In the genomic region with DNA sequence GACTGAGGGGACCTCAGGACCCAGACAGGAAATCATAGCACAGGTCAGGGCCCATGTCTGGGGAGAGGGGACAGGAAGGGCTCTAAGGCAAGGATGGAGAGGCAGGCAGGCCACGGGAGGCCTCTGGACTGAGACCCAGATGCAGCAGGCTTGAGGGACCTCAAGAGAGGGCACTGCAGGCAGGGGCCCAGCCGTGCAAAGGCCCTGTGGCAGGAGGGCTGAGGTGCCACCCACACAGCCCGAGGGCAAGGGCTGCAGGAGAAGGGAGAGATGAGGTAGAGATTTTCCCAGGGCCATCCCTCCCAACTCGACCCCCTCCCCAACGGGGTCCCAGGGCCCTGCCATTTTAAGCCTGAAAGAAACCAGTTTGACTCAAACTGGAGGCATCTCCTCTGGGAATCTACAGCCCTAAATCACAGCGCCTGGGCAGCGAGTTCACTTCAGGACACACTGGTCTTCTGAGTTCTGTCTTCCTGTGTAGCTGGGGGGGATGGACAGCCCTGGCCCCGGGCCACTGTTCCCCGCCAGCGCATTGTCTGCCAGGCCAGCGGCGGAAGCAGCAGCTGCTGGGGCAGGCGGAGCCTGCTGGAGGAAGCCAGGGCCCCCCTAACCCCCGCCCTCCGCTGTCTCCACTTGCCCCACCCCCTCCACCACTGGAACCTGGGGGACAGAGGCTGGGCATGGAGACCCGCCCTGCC, we compare ENCODE assay signal across 1 cellular context.
TF ChIP-seq lines count a peak whose summit lies in the region.

No MANE protein-coding gene starts in this region.

TF ChIP-seq in HepG2, 621 proteins besides CTCF, POLR2A, EP300 and RAD21 (continued from another document):
- TF ChIP-seq, protein P1, sequence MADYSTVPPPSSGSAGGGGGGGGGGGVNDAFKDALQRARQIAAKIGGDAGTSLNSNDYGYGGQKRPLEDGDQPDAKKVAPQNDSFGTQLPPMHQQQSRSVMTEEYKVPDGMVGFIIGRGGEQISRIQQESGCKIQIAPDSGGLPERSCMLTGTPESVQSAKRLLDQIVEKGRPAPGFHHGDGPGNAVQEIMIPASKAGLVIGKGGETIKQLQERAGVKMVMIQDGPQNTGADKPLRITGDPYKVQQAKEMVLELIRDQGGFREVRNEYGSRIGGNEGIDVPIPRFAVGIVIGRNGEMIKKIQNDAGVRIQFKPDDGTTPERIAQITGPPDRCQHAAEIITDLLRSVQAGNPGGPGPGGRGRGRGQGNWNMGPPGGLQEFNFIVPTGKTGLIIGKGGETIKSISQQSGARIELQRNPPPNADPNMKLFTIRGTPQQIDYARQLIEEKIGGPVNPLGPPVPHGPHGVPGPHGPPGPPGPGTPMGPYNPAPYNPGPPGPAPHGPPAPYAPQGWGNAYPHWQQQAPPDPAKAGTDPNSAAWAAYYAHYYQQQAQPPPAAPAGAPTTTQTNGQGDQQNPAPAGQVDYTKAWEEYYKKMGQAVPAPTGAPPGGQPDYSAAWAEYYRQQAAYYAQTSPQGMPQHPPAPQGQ (CRISPR knock-in tag; IDR thresholded peaks at IDR 0.05; ENCODE audit: borderline replicate concordance), result no peak
- TF ChIP-seq ZMYM3 (CRISPR knock-in tag; IDR thresholded peaks at IDR 0.05), result peak; percentile 43; the same call in 1 of the 2 replicates
- TF ChIP-seq SOX13 (IDR thresholded peaks at IDR 0.05), result no peak
- TF ChIP-seq SOX13 (CRISPR knock-in tag; conservative IDR thresholded peaks at IDR 0.05 in 1 of 2, IDR thresholded peaks at IDR 0.05 in 1 of 2), result no peak
- TF ChIP-seq MAFK (conservative IDR thresholded peaks at IDR 0.05 in 1 of 2, IDR thresholded peaks at IDR 0.05 in 1 of 2; ENCODE audit: low read length in 2 of 2), result no peak
- TF ChIP-seq RXRB (CRISPR knock-in tag; IDR thresholded peaks at IDR 0.05; ENCODE audit: borderline replicate concordance), result peak; percentile 58; the same call in 1 of the 2 replicates
- no peak for TF ChIP-seq NR2F6 (IDR thresholded peaks at IDR 0.05)
- no peak for TF ChIP-seq NR2F6 (CRISPR knock-in tag; IDR thresholded peaks at IDR 0.05)
- no peak for TF ChIP-seq ZNF431 (CRISPR knock-in tag; IDR thresholded peaks at IDR 0.05; ENCODE audit: borderline replicate concordance, low read depth)
- TF ChIP-seq, protein P2, sequence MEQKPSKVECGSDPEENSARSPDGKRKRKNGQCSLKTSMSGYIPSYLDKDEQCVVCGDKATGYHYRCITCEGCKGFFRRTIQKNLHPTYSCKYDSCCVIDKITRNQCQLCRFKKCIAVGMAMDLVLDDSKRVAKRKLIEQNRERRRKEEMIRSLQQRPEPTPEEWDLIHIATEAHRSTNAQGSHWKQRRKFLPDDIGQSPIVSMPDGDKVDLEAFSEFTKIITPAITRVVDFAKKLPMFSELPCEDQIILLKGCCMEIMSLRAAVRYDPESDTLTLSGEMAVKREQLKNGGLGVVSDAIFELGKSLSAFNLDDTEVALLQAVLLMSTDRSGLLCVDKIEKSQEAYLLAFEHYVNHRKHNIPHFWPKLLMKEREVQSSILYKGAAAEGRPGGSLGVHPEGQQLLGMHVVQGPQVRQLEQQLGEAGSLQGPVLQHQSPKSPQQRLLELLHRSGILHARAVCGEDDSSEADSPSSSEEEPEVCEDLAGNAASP (CRISPR knock-in tag; IDR thresholded peaks at IDR 0.05; ENCODE audit: borderline replicate concordance), result peak; percentile 83; the same call in 1 of the 2 replicates
- no peak for TF ChIP-seq TCF7L2 (IDR thresholded peaks at IDR 0.05; ENCODE audit: low read depth, low read length)
- no peak for TF ChIP-seq ZNF878 (CRISPR knock-in tag; IDR thresholded peaks at IDR 0.05)
- TF ChIP-seq RAD51 (IDR thresholded peaks at IDR 0.05; ENCODE audit: borderline replicate concordance), result no peak
- no peak for TF ChIP-seq ISX (CRISPR knock-in tag; conservative IDR thresholded peaks at IDR 0.05)
